22 cellular contexts compared by ENCODE assay signal in genomic region chr4:169131556-169132208, GRCh38.
"Had no signal": no experiment of that assay in that cellular context is flagged by ENCODE, and none has a peak within 500 bp of the region (broad histone marks: within the 10 kb centered on the region; RNA-seq: fewer than 3 reads in every experiment).

No MANE protein-coding gene starts in this region.

- H3K27ac ChIP-seq: lower lobe of right lung, testis, vagina had no signal

- H3K4me3 ChIP-seq: heart right ventricle, lower lobe of right lung, testis, vagina had no signal

- DNase-seq: activated CD4-positive, alpha-beta T cell treated with anti-CD3 and anti-CD28 coated beads, Interleukin-2, amount 10 ng/mL, durations not matched to agents 7 days and 5 days; activated CD4-positive, CD25-positive, alpha-beta regulatory T cell treated with anti-CD3 and anti-CD28 coated beads, Interleukin-2, amount 50 U/mL, for 72 hours; activated CD8-positive, alpha-beta memory T cell treated with anti-CD3 and anti-CD28 coated beads, Interleukin-2, amount 10 ng/mL, durations not matched to agents 7 days and 5 days; activated CD8-positive, alpha-beta T cell treated with anti-CD3 and anti-CD28 coated beads for 36 hours; activated effector memory CD4-positive, alpha-beta T cell treated with anti-CD3 and anti-CD28 coated beads, Interleukin-2, amount 50 U/mL, for 16 hours; activated naive CD4-positive, alpha-beta T cell treated with anti-CD3 and anti-CD28 coated beads, Interleukin-2, amount 10 ng/mL, durations not matched to agents 7 days and 5 days; activated T-cell treated with anti-CD3 and anti-CD28 coated beads for 4 hours; cerebellar nuclear complex; cortex of kidney; foreskin fibroblast; heart right ventricle; left colon; lower lobe of right lung; naive B cell; occipital lobe; stimulated activated CD4-positive, alpha-beta T cell treated with anti-CD3 and anti-CD28 coated beads, Interleukin-2, amount 100 ng/mL, for 48 hours; stimulated activated naive CD4-positive, alpha-beta T cell; T-helper 9 cell; testis had no signal

- FAIRE-seq: endometrium, keratinocyte had no signal

- H3K9me3 ChIP-seq: heart right ventricle, lower lobe of right lung, testis, vagina had no signal

- H3K27me3 ChIP-seq: heart right ventricle, testis, vagina had no signal

- ATAC-seq: activated CD8-positive, alpha-beta memory T cell treated with anti-CD3 and anti-CD28 coated beads, Interleukin-2, amount 10 ng/mL, durations not matched to agents 7 days and 5 days; activated CD8-positive, alpha-beta T cell treated with anti-CD3 and anti-CD28 coated beads for 36 hours; heart right ventricle; left colon; lower lobe of right lung had no signal
